ENCODE assay signal across 9 cellular contexts in genomic region chr19:12802267-12803106, GRCh38. TPM values are rescaled to one million over a fixed set of nuclear protein-coding genes. Genes with fewer than 3 reads are reported as not detected.
DNase-seq lines count a peak whose midpoint lies in the region; ATAC-seq and TF ChIP-seq lines count a peak whose summit lies in the region.
"Had no signal": no experiment of that assay in that cellular context is flagged by ENCODE, and none has a peak within 500 bp of the region (broad histone marks: within the 10 kb centered on the region; RNA-seq: fewer than 3 reads in every experiment).

No MANE protein-coding gene starts in this region.

- WGBS in SK-N-SH (ENCODE audit: low lambda C conversion rate) = 51% methylated on average over 22 of the region's 22 CpGs
- WGBS in prostate gland = 41% methylated on average over 22 of the region's 22 CpGs

- peak overlapping the region; percentile 32 for H3K9ac ChIP-seq in SK-N-SH

- H3K79me2 ChIP-seq in SK-N-SH (ENCODE audit: insufficient read depth) = peaks cover 19% of the 10 kb centered on the region

- TF ChIP-seq RAD21 in SK-N-SH (IDR thresholded peaks at IDR 0.05; ENCODE audit: low read length) = no peak

- H3K4me3 ChIP-seq in GM06990 (replicated peaks; ENCODE audit: low read depth, low read length) = peak overlapping the region; percentile 66
- H3K4me3 ChIP-seq in SK-N-SH (ENCODE audit: low read depth in 2 of 2, low read length in 1 of 2) = peak overlapping the region; percentile 74 to 95
- H3K4me3 ChIP-seq in fibroblast of the aortic adventitia (ENCODE audit: low read depth, low read length) = peak overlapping the region; percentile 94
- H3K4me3 ChIP-seq in prostate gland = peak overlapping the region; percentile 50 to 67

- peaks cover 11% of the 10 kb centered on the region for H3F3A ChIP-seq in SK-N-SH (replicated peaks; ENCODE audit: insufficient read depth)

- H4K20me1 ChIP-seq in SK-N-SH (ENCODE audit: insufficient read depth) = no peaks in the 10 kb centered on the region

- ATAC-seq in GM19395 (IDR thresholded peaks at IDR 0.05; ENCODE audit: unreplicated experiment) (no peak), sciatic nerve (no peak)

- intact Hi-C loops in prostate gland (cut with DNase I) = no loop called here
- intact Hi-C loops in sciatic nerve (cut with DNase I) = loop anchor here (5.0 kb wide), 1 partner anchor 40 kb away; no protein-coding TSS in a partner anchor

- no peak for TF ChIP-seq POLR2A in prostate gland (IDR thresholded peaks at IDR 0.05)

- H3K27ac ChIP-seq in SK-N-SH (ENCODE audit: low read depth in 2 of 2, low read length in 1 of 2) = peak overlapping the region in 1 of 2 experiments; percentile 74; a peak in 1 of 4 replicates
- peak overlapping the region; percentile 74 to 78 for H3K27ac ChIP-seq in prostate gland
- H3K27ac ChIP-seq: neutrophil had no signal

- peak overlapping the region; percentile 98 for H2AFZ ChIP-seq in SK-N-SH (ENCODE audit: low read depth)

- H3K27me3 ChIP-seq in GM06990 (replicated peaks; ENCODE audit: control insufficient read depth, insufficient read depth, low read length) (no peaks in the 10 kb centered on the region), SK-N-SH (ENCODE audit: insufficient read depth) (no peaks in the 10 kb centered on the region), prostate gland (replicated peaks; ENCODE audit: insufficient read depth) (no peaks in the 10 kb centered on the region)

- POLR2A ChIA-PET in SK-N-SH (lab: Yijun Ruan, JAX) = interaction anchor here (0.8 to 2.6 kb wide), 3 partner anchors 10 to 35 kb away, joined by 3 to 20 read pairs (median 3); partner anchors contain the start of gene JUNB

- H3K9me3 ChIP-seq in SK-N-SH = no peaks in the 10 kb centered on the region
- no peaks in the 10 kb centered on the region for H3K9me3 ChIP-seq in prostate gland
- H3K9me3 ChIP-seq: neutrophil had no signal

- no peaks in the 10 kb centered on the region for H3K9me2 ChIP-seq in SK-N-SH

- no peak for DNase-seq in GM06990 (ENCODE audit: extremely low read depth, insufficient read length)
- DNase-seq in SK-N-SH = no peak
- no peak for DNase-seq in fibroblast of the aortic adventitia (ENCODE audit: low read depth)
- no peak for DNase-seq in prostate gland (ENCODE audit: low spot score)
- no peak for DNase-seq in sciatic nerve (ENCODE audit: low spot score)
- no peak for DNase-seq in HCEC 1CT
- no peak for DNase-seq in hypothalamus (lab: John Stamatoyannopoulos, UW)

- peak overlapping the region; percentile 100 for H3K4me2 ChIP-seq in SK-N-SH

- H3K4me1 ChIP-seq in SK-N-SH (ENCODE audit: control insufficient read depth in 1 of 2, insufficient read depth in 2 of 2, low read depth in 1 of 2, low read length in 1 of 2) (peaks cover 8 to 29% of the 10 kb centered on the region in 2 experiments; a peak in 1 of 4 replicates), prostate gland (replicated peaks) (peaks cover 8% of the 10 kb centered on the region)

- H3K36me3 ChIP-seq in GM06990 (ENCODE audit: control insufficient read depth, insufficient read depth, low read length) (no peaks in the 10 kb centered on the region; the same call in 1 of the 2 replicates), SK-N-SH (replicated peaks in 1 of 2; ENCODE audit: control insufficient read depth in 1 of 2, insufficient read depth in 2 of 2, low read length in 1 of 2) (peaks cover 4 to 8% of the 10 kb centered on the region in 2 experiments), prostate gland (peaks cover 0 to 6% of the 10 kb centered on the region in 2 donors)
- H3K36me3 ChIP-seq: neutrophil had no signal

- TF ChIP-seq CTCF in GM06990 (IDR thresholded peaks at IDR 0.05; ENCODE audit: insufficient read depth, low read length, poor library complexity, severe bottlenecking) (no peak), SK-N-SH (IDR thresholded peaks at IDR 0.05) (no peak), fibroblast of the aortic adventitia (IDR thresholded peaks at IDR 0.05; ENCODE audit: insufficient read depth, low read length) (peak; percentile 18), prostate gland (IDR thresholded peaks at IDR 0.05) (no peak)

- TF ChIP-seq EP300 in SK-N-SH (IDR thresholded peaks at IDR 0.05; ENCODE audit: borderline replicate concordance in 1 of 2, low read depth in 1 of 2, low read length in 1 of 2) = no peak

- CTCF ChIA-PET in SK-N-SH (lab: Yijun Ruan, JAX) = interaction anchor here (0.6 to 17.1 kb wide), 9 partner anchors 9 to 65 kb away, joined by 3 to 447 read pairs (median 7); partner anchors contain the start of genes HOOK2 and JUNB

TF ChIP-seq in SK-N-SH, 30 proteins besides CTCF, POLR2A, EP300 and RAD21 (continues in another document):
- TF ChIP-seq NRF1 (IDR thresholded peaks at IDR 0.05; ENCODE audit: low read depth, low read length) (no peak), ZBTB33 (IDR thresholded peaks at IDR 0.05; ENCODE audit: borderline replicate concordance, low read depth) (no peak), TEAD4 (IDR thresholded peaks at IDR 0.05; ENCODE audit: borderline replicate concordance, insufficient read depth) (no peak), GABPA (IDR thresholded peaks at IDR 0.05; ENCODE audit: low read depth) (no peak), TAF1 (IDR thresholded peaks at IDR 0.05; ENCODE audit: borderline replicate concordance, low read depth, low read length) (no peak), RFX5 (IDR thresholded peaks at IDR 0.05; ENCODE audit: low read length) (no peak), NFIC (IDR thresholded peaks at IDR 0.05; ENCODE audit: borderline replicate concordance) (no peak), MAX (IDR thresholded peaks at IDR 0.05; ENCODE audit: low read depth) (no peak), TCF12 (IDR thresholded peaks at IDR 0.05) (no peak), POLR2AphosphoS5 (IDR thresholded peaks at IDR 0.05; ENCODE audit: low read depth, low read length) (no peak), SMC3 (IDR thresholded peaks at IDR 0.05; ENCODE audit: low read depth, low read length) (no peak), FOXM1 (IDR thresholded peaks at IDR 0.05; ENCODE audit: low read depth) (no peak), SIN3A (IDR thresholded peaks at IDR 0.05; ENCODE audit: borderline replicate concordance, low read depth, low read length) (no peak), USF1 (IDR thresholded peaks at IDR 0.05; ENCODE audit: borderline replicate concordance, low read depth) (no peak), EZH2phosphoT487 (IDR thresholded peaks at IDR 0.05; ENCODE audit: borderline replicate concordance, low read depth) (no peak)

RNA-seq across cellular contexts. Expression of gene THSD8, which starts 0.6 kb away (rescaled TPM):
- polyA plus RNA-seq in SK-N-SH (2012; rRNA removed) = not detected in 2 replicates
- 0.33 TPM in 1 of 2 replicates, not detected in the other for polyA plus RNA-seq in SK-N-SH (2012; cell fraction: cytosol; rRNA removed)
- polyA plus RNA-seq in SK-N-SH (2012; cell fraction: nucleus; rRNA removed) = 2.9 TPM in 1 of 2 replicates, not detected in the other
- total RNA-seq in fibroblast of the aortic adventitia (ENCODE audit: low replicate concordance) = not detected in 2 replicates
- total RNA-seq in prostate gland = under 1 TPM in 1 of 2 donors, not detected in 1; 0.91 TPM
- total RNA-seq in sciatic nerve = 2.4 TPM

RNA-seq across cellular contexts. Expression of gene PRDX2, which starts 0.9 kb away (rescaled TPM):
- 215 and 341 TPM in 2 replicates for polyA plus RNA-seq in SK-N-SH (2012; rRNA removed)
- polyA plus RNA-seq in SK-N-SH (2012; cell fraction: cytosol; rRNA removed) = 167 and 232 TPM in 2 replicates
- 138 and 161 TPM in 2 replicates for polyA plus RNA-seq in SK-N-SH (2012; cell fraction: nucleus; rRNA removed)
- total RNA-seq in fibroblast of the aortic adventitia (ENCODE audit: low replicate concordance) = 66.7 and 163 TPM in 2 replicates
- 100 to 1,000 TPM; 256 to 548 TPM for total RNA-seq in prostate gland
- total RNA-seq in sciatic nerve = 117 TPM

RNA-seq across cellular contexts. Expression of gene RNASEH2A, which starts 3.9 kb away (rescaled TPM):
- 35.2 and 48.1 TPM in 2 replicates for polyA plus RNA-seq in SK-N-SH (2012; rRNA removed)
- 29.8 and 35.8 TPM in 2 replicates for polyA plus RNA-seq in SK-N-SH (2012; cell fraction: cytosol; rRNA removed)
- polyA plus RNA-seq in SK-N-SH (2012; cell fraction: nucleus; rRNA removed) = 33.6 and 59.2 TPM in 2 replicates
- total RNA-seq in fibroblast of the aortic adventitia (ENCODE audit: low replicate concordance) (12.8 and 37.4 TPM in 2 replicates), prostate gland (10 to 100 TPM in 1 of 2 donors, 1 to 10 TPM in 1; 8.7 to 11.5 TPM), sciatic nerve (5.1 TPM)

RNA-seq across cellular contexts. Expression of gene JUNB, which starts 11.2 kb away (rescaled TPM):
- 165 and 224 TPM in 2 replicates for polyA plus RNA-seq in SK-N-SH (2012; rRNA removed)
- polyA plus RNA-seq in SK-N-SH (2012; cell fraction: cytosol; rRNA removed) = 80.7 and 113 TPM in 2 replicates
- polyA plus RNA-seq in SK-N-SH (2012; cell fraction: nucleus; rRNA removed) = 422 and 954 TPM in 2 replicates
- 87.9 and 263 TPM in 2 replicates for total RNA-seq in fibroblast of the aortic adventitia (ENCODE audit: low replicate concordance)
- 100 to 1,000 TPM; 173 to 290 TPM for total RNA-seq in prostate gland
- total RNA-seq in sciatic nerve = 279 TPM

RNA-seq across cellular contexts. Expression of gene HOOK2, which starts 27.1 kb away (rescaled TPM):
- polyA plus RNA-seq in SK-N-SH (2012; rRNA removed) = 23.9 and 33.0 TPM in 2 replicates
- polyA plus RNA-seq in SK-N-SH (2012; cell fraction: cytosol; rRNA removed) = 11.7 and 19.1 TPM in 2 replicates
- polyA plus RNA-seq in SK-N-SH (2012; cell fraction: nucleus; rRNA removed) = 154 and 162 TPM in 2 replicates
- total RNA-seq in fibroblast of the aortic adventitia (ENCODE audit: low replicate concordance) (15.5 and 31.2 TPM in 2 replicates), prostate gland (100 to 1,000 TPM in 1 of 2 donors, 10 to 100 TPM in 1; 49.6 to 126 TPM), sciatic nerve (45.1 TPM)
